8 cellular contexts compared by ENCODE assay signal in genomic region chr5:31638286-31638685, GRCh38. TPM values are rescaled to one million over a fixed set of nuclear protein-coding genes. Genes with fewer than 3 reads are reported as not detected.
A peak's percentile ranks its signal among the peaks of the same experiment; 100 is the strongest.
DNase-seq lines count a peak whose midpoint lies in the region; ATAC-seq and TF ChIP-seq lines count a peak whose summit lies in the region.

No MANE protein-coding gene starts in this region.

- no peaks in the 10 kb centered on the region for H3K36me3 Mint-ChIP-seq in activated T-cell treated with anti-CD3 and anti-CD28 coated beads, Interleukin-2, amount 50 U/mL, for 24 hours (ENCODE audit: low read depth)
- H3K36me3 Mint-ChIP-seq in dendritic cell treated with granulocyte-macrophage colony-stimulating factor and Interleukin-4, amounts not matched to agents 40 ng/mL and 50 ng/mL, for 4 days (ENCODE audit: low read depth), result no peaks in the 10 kb centered on the region
- no peaks in the 10 kb centered on the region for H3K36me3 Mint-ChIP-seq in natural killer cell

- peaks cover 32% of the 10 kb centered on the region for H3K27me3 Mint-ChIP-seq in activated T-cell treated with anti-CD3 and anti-CD28 coated beads, Interleukin-2, amount 50 U/mL, for 24 hours
- peaks cover 19% of the 10 kb centered on the region for H3K27me3 Mint-ChIP-seq in dendritic cell treated with granulocyte-macrophage colony-stimulating factor and Interleukin-4, amounts not matched to agents 40 ng/mL and 50 ng/mL, for 4 days
- peaks cover 6 to 13% of the 10 kb centered on the region in 2 donors for H3K27me3 Mint-ChIP-seq in natural killer cell (ENCODE audit: low read depth in 2 of 2)

- H3K4me3 Mint-ChIP-seq in activated T-cell treated with anti-CD3 and anti-CD28 coated beads, Interleukin-2, amount 50 U/mL, for 24 hours, result peak overlapping the region; percentile 84
- peak overlapping the region; percentile 81 for H3K4me3 Mint-ChIP-seq in dendritic cell treated with granulocyte-macrophage colony-stimulating factor and Interleukin-4, amounts not matched to agents 40 ng/mL and 50 ng/mL, for 4 days
- H3K4me3 Mint-ChIP-seq in natural killer cell, result peak overlapping the region; percentile 88

- H3K4me1 Mint-ChIP-seq in activated T-cell treated with anti-CD3 and anti-CD28 coated beads, Interleukin-2, amount 50 U/mL, for 24 hours (ENCODE audit: low read depth), result peaks cover 14% of the 10 kb centered on the region
- H3K4me1 Mint-ChIP-seq in dendritic cell treated with granulocyte-macrophage colony-stimulating factor and Interleukin-4, amounts not matched to agents 40 ng/mL and 50 ng/mL, for 4 days (ENCODE audit: low read depth), result peaks cover 6% of the 10 kb centered on the region
- H3K4me1 Mint-ChIP-seq in natural killer cell, result peaks cover 5 to 8% of the 10 kb centered on the region in 2 donors

- intact Hi-C loops in dendritic cell treated with granulocyte-macrophage colony-stimulating factor and Interleukin-4, amounts not matched to agents 40 ng/mL and 50 ng/mL, for 4 days (cut with micrococcal nuclease), result no loop called here
- intact Hi-C loops in natural killer cell (cut with micrococcal nuclease), result no loop called here

- peak in 2 of 3 donors; percentile 2 to 8 for ATAC-seq in natural killer cell

- H3K4me3 ChIP-seq in Jurkat, Clone E6-1 (ENCODE audit: low read length), result peak overlapping the region; percentile 59

- peak overlapping the region; percentile 74 for H3K27ac Mint-ChIP-seq in activated T-cell treated with anti-CD3 and anti-CD28 coated beads, Interleukin-2, amount 50 U/mL, for 24 hours
- H3K27ac Mint-ChIP-seq in dendritic cell treated with granulocyte-macrophage colony-stimulating factor and Interleukin-4, amounts not matched to agents 40 ng/mL and 50 ng/mL, for 4 days, result no peak overlapping the region
- H3K27ac Mint-ChIP-seq in natural killer cell, result peak overlapping the region; percentile 71 to 90

- no peak for TF ChIP-seq CTCF in natural killer cell (IDR thresholded peaks at IDR 0.05)

- DNase-seq in activated T-cell treated with anti-CD3 and anti-CD28 coated beads, Interleukin-2, amount 50 U/mL, for 24 hours, result no peak
- no peak for DNase-seq in activated T-cell treated with anti-CD3 and anti-CD28 coated beads, Interleukin-2, amount 50 U/mL, for 48 hours
- DNase-seq in Jurkat, Clone E6-1 (ENCODE audit: low read depth, low spot score), result no peak
- no peak for DNase-seq in natural killer cell
- no peak for DNase-seq in NAMALWA (ENCODE audit: low spot score)
- no peak for DNase-seq in DMS53 treated with DMSO at 0.1 percent for 48 hours (lab: John Stamatoyannopoulos, UW; ENCODE audit: unreplicated experiment)
- DNase-seq in GOT3 (lab: John Stamatoyannopoulos, UW), result no peak

- H3K9me3 Mint-ChIP-seq in activated T-cell treated with anti-CD3 and anti-CD28 coated beads, Interleukin-2, amount 50 U/mL, for 24 hours, result no peaks in the 10 kb centered on the region
- H3K9me3 Mint-ChIP-seq in dendritic cell treated with granulocyte-macrophage colony-stimulating factor and Interleukin-4, amounts not matched to agents 40 ng/mL and 50 ng/mL, for 4 days, result no peaks in the 10 kb centered on the region
- no peaks in the 10 kb centered on the region for H3K9me3 Mint-ChIP-seq in natural killer cell

RNA-seq across cellular contexts. Expression of gene PDZD2, which starts 0.6 kb away (rescaled TPM):
- 0.20 TPM for polyA plus RNA-seq in Jurkat, Clone E6-1 (2012; ENCODE audit: insufficient read depth, insufficient read length)
- 1 to 10 TPM in 1 of 3 donors, under 1 TPM in 2; 0.50 to 1.3 (median 0.66) TPM for total RNA-seq in natural killer cell
